ENCODE assay signal across 8 cellular contexts in genomic region chr6:20211941-20212391, GRCh38. TPM values are rescaled to one million over a fixed set of nuclear protein-coding genes. Genes with fewer than 3 reads are reported as not detected.
DNase-seq lines count a peak whose midpoint lies in the region; ATAC-seq and TF ChIP-seq lines count a peak whose summit lies in the region.

No MANE protein-coding gene starts in this region.

- intact Hi-C loops in body of pancreas (cut with DNase I) = no loop called here

- H3K27ac ChIP-seq in body of pancreas (peak overlapping the region; percentile 78 to 94 (median 90)), layer of hippocampus (ENCODE audit: low read depth, low read length) (peak overlapping the region; percentile 42)

- H3K4me1 ChIP-seq in body of pancreas = peaks cover 29% of the 10 kb centered on the region

- peak overlapping the region; percentile 79 for H3K4me3 Mint-ChIP-seq in stimulated activated memory B cell treated with anti-CD40 and anti-IgM and Interleukin-4, amounts not matched to agents 10 μg/mL and 1 μg/mL and 100 μg/mL, for 72 hours

- H3K9me3 ChIP-seq in body of pancreas = no peaks in the 10 kb centered on the region

- peak overlapping the region; percentile 61 for H3K27ac Mint-ChIP-seq in stimulated activated memory B cell treated with anti-CD40 and anti-IgM and Interleukin-4, amounts not matched to agents 10 μg/mL and 1 μg/mL and 100 μg/mL, for 72 hours

- no peaks in the 10 kb centered on the region for H3K27me3 ChIP-seq in body of pancreas
- H3K27me3 ChIP-seq in layer of hippocampus (ENCODE audit: control insufficient read depth, insufficient read depth, low read length) = no peaks in the 10 kb centered on the region

- H3K4me1 Mint-ChIP-seq in stimulated activated memory B cell treated with anti-CD40 and anti-IgM and Interleukin-4, amounts not matched to agents 10 μg/mL and 1 μg/mL and 100 μg/mL, for 72 hours = peaks cover 26% of the 10 kb centered on the region

- 0 to 2% methylated on average over 19 to 37 of the region's 37 CpGs for WGBS in body of pancreas, 2 donors

- H3K36me3 Mint-ChIP-seq in stimulated activated memory B cell treated with anti-CD40 and anti-IgM and Interleukin-4, amounts not matched to agents 10 μg/mL and 1 μg/mL and 100 μg/mL, for 72 hours = no peaks in the 10 kb centered on the region

- ATAC-seq in HG02938 (IDR thresholded peaks at IDR 0.05; ENCODE audit: unreplicated experiment) = peak; percentile 31
- peak; percentile 38 for ATAC-seq in body of pancreas
- peak; percentile 63 for ATAC-seq in stimulated activated memory B cell treated with anti-CD40 and anti-IgM and Interleukin-4, amounts not matched to agents 10 μg/mL and 1 μg/mL and 100 μg/mL, for 72 hours

- TF ChIP-seq CTCF in body of pancreas (IDR thresholded peaks at IDR 0.05) = no peak

- DNase-seq in NCI-H345 (lab: John Stamatoyannopoulos, UW) (peak; percentile 64), NCI-H345 treated with DMSO at 0.1 percent for 48 hours (lab: John Stamatoyannopoulos, UW; ENCODE audit: unreplicated experiment) (no peak), NCI-H526 treated with DMSO at 0.1 percent for 48 hours (lab: John Stamatoyannopoulos, UW) (peak; percentile 78), body of pancreas (peak in 3 of 4 donors; percentile 42 to 62 (median 49)), COR-L47 (lab: John Stamatoyannopoulos, UW) (no peak)

- H3K4me3 ChIP-seq in body of pancreas = peak overlapping the region; percentile 47 to 76

- no peak for TF ChIP-seq POLR2A in body of pancreas (IDR thresholded peaks at IDR 0.05)

- no peaks in the 10 kb centered on the region for H3K36me3 ChIP-seq in body of pancreas (replicated peaks in 1 of 2; ENCODE audit: insufficient read depth in 1 of 2, low read depth in 2 of 2)

- no peaks in the 10 kb centered on the region for H3K27me3 Mint-ChIP-seq in stimulated activated memory B cell treated with anti-CD40 and anti-IgM and Interleukin-4, amounts not matched to agents 10 μg/mL and 1 μg/mL and 100 μg/mL, for 72 hours

- H3K9me3 Mint-ChIP-seq in stimulated activated memory B cell treated with anti-CD40 and anti-IgM and Interleukin-4, amounts not matched to agents 10 μg/mL and 1 μg/mL and 100 μg/mL, for 72 hours = no peaks in the 10 kb centered on the region

RNA-seq across cellular contexts. Expression of gene MBOAT1, which starts 0.3 kb away (rescaled TPM):
- 10 to 100 TPM in 1 of 2 donors, 1 to 10 TPM in 1; 4.6 to 10.1 TPM for total RNA-seq in body of pancreas

Comparison
In these comparisons a context has a peak if more than half of its experiments do, and no peak if none do; other contexts are left out.
1. DNase-seq: peak in NCI-H345 (single experiment), NCI-H526 treated with DMSO at 0.1 percent for 48 hours (single experiment) and body of pancreas (3 of 4); none in NCI-H345 treated with DMSO at 0.1 percent for 48 hours (single experiment) and COR-L47 (single experiment).
2. Peak in every context shown above with its lines, with median percentiles within 50 percentile points of each other: ATAC-seq.